In genomic region chr2:118321436-118322100, GRCh38 we compare ENCODE assay signal across 20 cellular contexts.
DNase-seq lines count a peak whose midpoint lies in the region; ATAC-seq and TF ChIP-seq lines count a peak whose summit lies in the region.
"Had no signal": no experiment of that assay in that cellular context is flagged by ENCODE, and none has a peak within 500 bp of the region (broad histone marks: within the 10 kb centered on the region; RNA-seq: fewer than 3 reads in every experiment).

No MANE protein-coding gene starts in this region.

- no peaks in the 10 kb centered on the region for H3K27me3 ChIP-seq in GM23338 (ENCODE audit: insufficient read depth)
- no peaks in the 10 kb centered on the region for H3K27me3 ChIP-seq in MG63
- H3K27me3 ChIP-seq in iPS-18a (ENCODE audit: control insufficient read depth, insufficient read depth, low read length) = no peaks in the 10 kb centered on the region
- H3K27me3 ChIP-seq: suprapubic skin had no signal

- H3K4me1 ChIP-seq in GM23338 (ENCODE audit: insufficient read depth) = peaks cover 47% of the 10 kb centered on the region
- peaks cover 50% of the 10 kb centered on the region for H3K4me1 ChIP-seq in iPS-18a (ENCODE audit: control insufficient read depth, low read depth, low read length)

- H3K27ac Mint-ChIP-seq in GM23338 (peak overlapping the region; percentile 79), nephron progenitor cell (peak overlapping the region; percentile 88)
- H3K27ac Mint-ChIP-seq: activated CD4-positive, alpha-beta memory T cell treated with anti-CD3 and anti-CD28 coated beads for 36 hours; activated naive CD4-positive, alpha-beta T cell treated with anti-CD3 and anti-CD28 coated beads for 36 hours; T-helper 1 cell treated with Interleukin-12 subunit alpha and Interleukin-12 subunit beta and Interleukin-4 antibody, amounts not matched to agents 30 μg/mL and 1 μg/mL, for 36 hours had no signal

- TF ChIP-seq CTCF in GM23338 (conservative IDR thresholded peaks at IDR 0.05; ENCODE audit: low read depth in 2 of 2) (peak in 1 of 2 experiments; percentile 64; a peak in 2 of 4 replicates), nephron progenitor cell (IDR thresholded peaks at IDR 0.05) (no peak)

- no peaks in the 10 kb centered on the region for H3K79me2 ChIP-seq in GM23338 (replicated peaks; ENCODE audit: insufficient read depth)

- H3K9me2 ChIP-seq in GM23338 (ENCODE audit: insufficient read depth) = no peaks in the 10 kb centered on the region; the same call in 1 of the 2 replicates

- H3K36me3 Mint-ChIP-seq in GM23338 (ENCODE audit: low read depth) (no peaks in the 10 kb centered on the region; the same call in 2 of the 3 replicates), nephron progenitor cell (ENCODE audit: low read depth) (no peaks in the 10 kb centered on the region)
- H3K36me3 Mint-ChIP-seq: activated CD4-positive, alpha-beta memory T cell treated with anti-CD3 and anti-CD28 coated beads for 36 hours had no signal

- H3K4me3 ChIP-seq in GM23338 (peak overlapping the region; percentile 28), MG63 (no peak overlapping the region), iPS-18a (ENCODE audit: low read length) (peak overlapping the region; percentile 16)
- H3K4me3 ChIP-seq: suprapubic skin had no signal

- no peaks in the 10 kb centered on the region for H3K27me3 Mint-ChIP-seq in GM23338 (ENCODE audit: insufficient read depth, low read depth, poor library complexity)
- H3K27me3 Mint-ChIP-seq in nephron progenitor cell (ENCODE audit: low read depth, poor library complexity) = peaks cover 2% of the 10 kb centered on the region

- no peak overlapping the region for H2AFZ ChIP-seq in GM23338

- H3K36me3 ChIP-seq in GM23338 (ENCODE audit: insufficient read depth) (no peaks in the 10 kb centered on the region), MG63 (no peaks in the 10 kb centered on the region), iPS-18a (ENCODE audit: control insufficient read depth, low read depth, low read length) (no peaks in the 10 kb centered on the region)
- H3K36me3 ChIP-seq: suprapubic skin, WERI-Rb-1 had no signal

- H4K20me1 ChIP-seq in GM23338 (replicated peaks; ENCODE audit: insufficient read depth) = no peaks in the 10 kb centered on the region

- peak overlapping the region; percentile 40 for H3K9ac ChIP-seq in iPS-18a (ENCODE audit: low read length)

- no peaks in the 10 kb centered on the region for H3K9me3 ChIP-seq in MG63
- no peaks in the 10 kb centered on the region for H3K9me3 ChIP-seq in iPS-18a (ENCODE audit: control insufficient read depth, low read depth, low read length)
- H3K9me3 ChIP-seq: suprapubic skin had no signal

- DNase-seq in GM23338 (ENCODE audit: low spot score) (peak; percentile 71), MG63 (peak; percentile 52), nephron progenitor cell (no peak), NK-92 (lab: John Stamatoyannopoulos, UW; ENCODE audit: unreplicated experiment) (no peak), MV-4-11 (lab: John Stamatoyannopoulos, UW) (no peak)
- DNase-seq in stimulated activated CD4-positive, alpha-beta T cell treated with anti-CD3 and anti-CD28 coated beads, Interleukin-12 subunit alpha, Interleukin-12 subunit beta, amount 100 ng/mL, for 4 hours = no peak
- DNase-seq: activated CD4-positive, alpha-beta memory T cell treated with anti-CD3 and anti-CD28 coated beads for 36 hours; activated naive CD4-positive, alpha-beta T cell treated with anti-CD3 and anti-CD28 coated beads for 36 hours; aorta; CD4-positive, CD25-positive, alpha-beta regulatory T cell; effector memory CD4-positive, alpha-beta T cell; NCI-H1105; NCI-H524; SHP77 treated with DMSO at 0.1 percent for 48 hours; WERI-Rb-1 had no signal

- peak overlapping the region; percentile 34 for H3K4me3 Mint-ChIP-seq in GM23338
- peak overlapping the region; percentile 68 for H3K4me3 Mint-ChIP-seq in nephron progenitor cell
- H3K4me3 Mint-ChIP-seq: activated CD4-positive, alpha-beta memory T cell treated with anti-CD3 and anti-CD28 coated beads for 36 hours; activated naive CD4-positive, alpha-beta T cell treated with anti-CD3 and anti-CD28 coated beads for 36 hours; CD4-positive, CD25-positive, alpha-beta regulatory T cell; T-helper 1 cell treated with Interleukin-12 subunit alpha and Interleukin-12 subunit beta and Interleukin-4 antibody, amounts not matched to agents 30 μg/mL and 1 μg/mL, for 36 hours had no signal

- peak overlapping the region; percentile 50 for H3K4me2 ChIP-seq in GM23338

- H3K4me1 Mint-ChIP-seq in GM23338 (peaks cover 56% of the 10 kb centered on the region), nephron progenitor cell (peaks cover 83% of the 10 kb centered on the region)

- H3K27ac ChIP-seq in GM23338 (ENCODE audit: low read depth) (peak overlapping the region; percentile 89), iPS-18a (ENCODE audit: low read length) (no peak overlapping the region)
- H3K27ac ChIP-seq: suprapubic skin, WERI-Rb-1 had no signal

- ATAC-seq in GM23338 (peak; percentile 71), GM19035 (IDR thresholded peaks at IDR 0.05; ENCODE audit: unreplicated experiment) (no peak)
- ATAC-seq: HCT116 had no signal

- H3K9me3 Mint-ChIP-seq in GM23338 (no peaks in the 10 kb centered on the region; the same call in 2 of the 3 replicates), nephron progenitor cell (no peaks in the 10 kb centered on the region)
- H3K9me3 Mint-ChIP-seq: activated CD4-positive, alpha-beta memory T cell treated with anti-CD3 and anti-CD28 coated beads for 36 hours; activated naive CD4-positive, alpha-beta T cell treated with anti-CD3 and anti-CD28 coated beads for 36 hours; T-helper 1 cell treated with Interleukin-12 subunit alpha and Interleukin-12 subunit beta and Interleukin-4 antibody, amounts not matched to agents 30 μg/mL and 1 μg/mL, for 36 hours had no signal

- no peaks in the 10 kb centered on the region for H3F3A ChIP-seq in GM23338 (replicated peaks; ENCODE audit: low read depth)

TF ChIP-seq in GM23338, 12 proteins besides CTCF, POLR2A, EP300 and RAD21 (continues in another document):
- no peak for TF ChIP-seq REST (IDR thresholded peaks at IDR 0.05; ENCODE audit: unreplicated experiment)
- TF ChIP-seq POLR2AphosphoS5 (IDR thresholded peaks at IDR 0.05; ENCODE audit: low read depth) = no peak
- TF ChIP-seq CREB1 (CRISPR knock-in tag; IDR thresholded peaks at IDR 0.05; ENCODE audit: low read depth) = no peak
- TF ChIP-seq STAT1 (IDR thresholded peaks at IDR 0.05; ENCODE audit: unreplicated experiment) = no peak
- no peak for TF ChIP-seq ZNF331 (CRISPR knock-in tag; IDR thresholded peaks at IDR 0.05; ENCODE audit: low read depth)
- no peak for TF ChIP-seq EZH2 (IDR thresholded peaks at IDR 0.05; ENCODE audit: low read depth, unreplicated experiment)

Comparison
In these comparisons a context has a peak if more than half of its experiments do, and no peak if none do; other contexts are left out.
1. DNase-seq: peak in GM23338 (single experiment) and MG63 (single experiment); none in nephron progenitor cell (single experiment), stimulated activated CD4-positive, alpha-beta T cell treated with anti-CD3 and anti-CD28 coated beads, Interleukin-12 subunit alpha, Interleukin-12 subunit beta, amount 100 ng/mL, for 4 hours (single experiment), NK-92 (single experiment) and MV-4-11 (single experiment).